In the genomic region with DNA sequence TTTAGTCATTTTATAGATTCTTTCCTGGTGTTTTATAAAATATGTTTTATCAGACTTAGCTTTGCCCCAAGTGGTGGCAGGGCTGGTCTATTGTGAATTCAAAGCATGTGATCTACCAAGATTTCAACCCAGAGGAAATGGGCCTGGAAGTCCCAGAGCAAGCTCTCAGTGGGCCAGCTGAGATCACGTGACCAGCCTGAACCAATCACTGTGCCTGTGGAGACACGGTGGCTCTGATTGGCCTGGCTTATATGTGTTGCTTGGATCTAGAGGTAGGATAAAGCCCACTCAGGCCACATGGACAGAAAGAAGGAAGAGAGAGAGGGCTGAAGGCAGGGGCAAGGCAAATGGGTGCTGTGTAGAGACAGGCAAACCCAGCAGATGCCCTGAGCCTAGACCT, we compare ENCODE assay signal across 1 cellular context.
TF ChIP-seq lines count a peak whose summit lies in the region.

No MANE protein-coding gene starts in this region.

TF ChIP-seq in GM23338, 12 proteins besides CTCF, POLR2A, EP300 and RAD21 (continued from another document):
- TF ChIP-seq, protein P1, sequence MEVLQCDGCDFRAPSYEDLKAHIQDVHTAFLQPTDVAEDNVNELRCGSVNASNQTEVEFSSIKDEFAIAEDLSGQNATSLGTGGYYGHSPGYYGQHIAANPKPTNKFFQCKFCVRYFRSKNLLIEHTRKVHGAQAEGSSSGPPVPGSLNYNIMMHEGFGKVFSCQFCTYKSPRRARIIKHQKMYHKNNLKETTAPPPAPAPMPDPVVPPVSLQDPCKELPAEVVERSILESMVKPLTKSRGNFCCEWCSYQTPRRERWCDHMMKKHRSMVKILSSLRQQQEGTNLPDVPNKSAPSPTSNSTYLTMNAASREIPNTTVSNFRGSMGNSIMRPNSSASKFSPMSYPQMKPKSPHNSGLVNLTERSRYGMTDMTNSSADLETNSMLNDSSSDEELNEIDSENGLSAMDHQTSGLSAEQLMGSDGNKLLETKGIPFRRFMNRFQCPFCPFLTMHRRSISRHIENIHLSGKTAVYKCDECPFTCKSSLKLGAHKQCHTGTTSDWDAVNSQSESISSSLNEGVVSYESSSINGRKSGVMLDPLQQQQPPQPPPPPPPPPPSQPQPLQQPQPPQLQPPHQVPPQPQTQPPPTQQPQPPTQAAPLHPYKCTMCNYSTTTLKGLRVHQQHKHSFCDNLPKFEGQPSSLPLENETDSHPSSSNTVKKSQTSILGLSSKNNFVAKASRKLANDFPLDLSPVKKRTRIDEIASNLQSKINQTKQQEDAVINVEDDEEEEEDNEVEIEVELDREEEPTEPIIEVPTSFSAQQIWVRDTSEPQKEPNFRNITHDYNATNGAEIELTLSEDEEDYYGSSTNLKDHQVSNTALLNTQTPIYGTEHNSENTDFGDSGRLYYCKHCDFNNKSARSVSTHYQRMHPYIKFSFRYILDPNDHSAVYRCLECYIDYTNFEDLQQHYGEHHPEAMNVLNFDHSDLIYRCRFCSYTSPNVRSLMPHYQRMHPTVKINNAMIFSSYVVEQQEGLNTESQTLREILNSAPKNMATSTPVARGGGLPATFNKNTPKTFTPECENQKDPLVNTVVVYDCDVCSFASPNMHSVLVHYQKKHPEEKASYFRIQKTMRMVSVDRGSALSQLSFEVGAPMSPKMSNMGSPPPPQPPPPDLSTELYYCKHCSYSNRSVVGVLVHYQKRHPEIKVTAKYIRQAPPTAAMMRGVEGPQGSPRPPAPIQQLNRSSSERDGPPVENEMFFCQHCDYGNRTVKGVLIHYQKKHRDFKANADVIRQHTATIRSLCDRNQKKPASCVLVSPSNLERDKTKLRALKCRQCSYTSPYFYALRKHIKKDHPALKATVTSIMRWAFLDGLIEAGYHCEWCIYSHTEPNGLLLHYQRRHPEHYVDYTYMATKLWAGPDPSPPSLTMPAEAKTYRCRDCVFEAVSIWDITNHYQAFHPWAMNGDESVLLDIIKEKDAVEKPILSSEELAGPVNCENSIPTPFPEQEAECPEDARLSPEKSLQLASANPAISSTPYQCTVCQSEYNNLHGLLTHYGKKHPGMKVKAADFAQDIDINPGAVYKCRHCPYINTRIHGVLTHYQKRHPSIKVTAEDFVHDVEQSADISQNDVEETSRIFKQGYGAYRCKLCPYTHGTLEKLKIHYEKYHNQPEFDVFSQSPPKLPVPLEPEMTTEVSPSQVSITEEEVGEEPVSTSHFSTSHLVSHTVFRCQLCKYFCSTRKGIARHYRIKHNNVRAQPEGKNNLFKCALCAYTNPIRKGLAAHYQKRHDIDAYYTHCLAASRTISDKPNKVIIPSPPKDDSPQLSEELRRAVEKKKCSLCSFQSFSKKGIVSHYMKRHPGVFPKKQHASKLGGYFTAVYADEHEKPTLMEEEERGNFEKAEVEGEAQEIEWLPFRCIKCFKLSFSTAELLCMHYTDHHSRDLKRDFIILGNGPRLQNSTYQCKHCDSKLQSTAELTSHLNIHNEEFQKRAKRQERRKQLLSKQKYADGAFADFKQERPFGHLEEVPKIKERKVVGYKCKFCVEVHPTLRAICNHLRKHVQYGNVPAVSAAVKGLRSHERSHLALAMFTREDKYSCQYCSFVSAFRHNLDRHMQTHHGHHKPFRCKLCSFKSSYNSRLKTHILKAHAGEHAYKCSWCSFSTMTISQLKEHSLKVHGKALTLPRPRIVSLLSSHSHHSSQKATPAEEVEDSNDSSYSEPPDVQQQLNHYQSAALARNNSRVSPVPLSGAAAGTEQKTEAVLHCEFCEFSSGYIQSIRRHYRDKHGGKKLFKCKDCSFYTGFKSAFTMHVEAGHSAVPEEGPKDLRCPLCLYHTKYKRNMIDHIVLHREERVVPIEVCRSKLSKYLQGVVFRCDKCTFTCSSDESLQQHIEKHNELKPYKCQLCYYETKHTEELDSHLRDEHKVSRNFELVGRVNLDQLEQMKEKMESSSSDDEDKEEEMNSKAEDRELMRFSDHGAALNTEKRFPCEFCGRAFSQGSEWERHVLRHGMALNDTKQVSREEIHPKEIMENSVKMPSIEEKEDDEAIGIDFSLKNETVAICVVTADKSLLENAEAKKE (CRISPR knock-in tag; IDR thresholded peaks at IDR 0.05) = no peak
- no peak for TF ChIP-seq CREB1 (CRISPR knock-in tag; IDR thresholded peaks at IDR 0.05; ENCODE audit: low read depth)
- TF ChIP-seq, protein P2, sequence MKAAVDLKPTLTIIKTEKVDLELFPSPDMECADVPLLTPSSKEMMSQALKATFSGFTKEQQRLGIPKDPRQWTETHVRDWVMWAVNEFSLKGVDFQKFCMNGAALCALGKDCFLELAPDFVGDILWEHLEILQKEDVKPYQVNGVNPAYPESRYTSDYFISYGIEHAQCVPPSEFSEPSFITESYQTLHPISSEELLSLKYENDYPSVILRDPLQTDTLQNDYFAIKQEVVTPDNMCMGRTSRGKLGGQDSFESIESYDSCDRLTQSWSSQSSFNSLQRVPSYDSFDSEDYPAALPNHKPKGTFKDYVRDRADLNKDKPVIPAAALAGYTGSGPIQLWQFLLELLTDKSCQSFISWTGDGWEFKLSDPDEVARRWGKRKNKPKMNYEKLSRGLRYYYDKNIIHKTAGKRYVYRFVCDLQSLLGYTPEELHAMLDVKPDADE (IDR thresholded peaks at IDR 0.05) = no peak
- TF ChIP-seq EZH2 (IDR thresholded peaks at IDR 0.05; ENCODE audit: low read depth, unreplicated experiment) = no peak
- TF ChIP-seq, protein P3, sequence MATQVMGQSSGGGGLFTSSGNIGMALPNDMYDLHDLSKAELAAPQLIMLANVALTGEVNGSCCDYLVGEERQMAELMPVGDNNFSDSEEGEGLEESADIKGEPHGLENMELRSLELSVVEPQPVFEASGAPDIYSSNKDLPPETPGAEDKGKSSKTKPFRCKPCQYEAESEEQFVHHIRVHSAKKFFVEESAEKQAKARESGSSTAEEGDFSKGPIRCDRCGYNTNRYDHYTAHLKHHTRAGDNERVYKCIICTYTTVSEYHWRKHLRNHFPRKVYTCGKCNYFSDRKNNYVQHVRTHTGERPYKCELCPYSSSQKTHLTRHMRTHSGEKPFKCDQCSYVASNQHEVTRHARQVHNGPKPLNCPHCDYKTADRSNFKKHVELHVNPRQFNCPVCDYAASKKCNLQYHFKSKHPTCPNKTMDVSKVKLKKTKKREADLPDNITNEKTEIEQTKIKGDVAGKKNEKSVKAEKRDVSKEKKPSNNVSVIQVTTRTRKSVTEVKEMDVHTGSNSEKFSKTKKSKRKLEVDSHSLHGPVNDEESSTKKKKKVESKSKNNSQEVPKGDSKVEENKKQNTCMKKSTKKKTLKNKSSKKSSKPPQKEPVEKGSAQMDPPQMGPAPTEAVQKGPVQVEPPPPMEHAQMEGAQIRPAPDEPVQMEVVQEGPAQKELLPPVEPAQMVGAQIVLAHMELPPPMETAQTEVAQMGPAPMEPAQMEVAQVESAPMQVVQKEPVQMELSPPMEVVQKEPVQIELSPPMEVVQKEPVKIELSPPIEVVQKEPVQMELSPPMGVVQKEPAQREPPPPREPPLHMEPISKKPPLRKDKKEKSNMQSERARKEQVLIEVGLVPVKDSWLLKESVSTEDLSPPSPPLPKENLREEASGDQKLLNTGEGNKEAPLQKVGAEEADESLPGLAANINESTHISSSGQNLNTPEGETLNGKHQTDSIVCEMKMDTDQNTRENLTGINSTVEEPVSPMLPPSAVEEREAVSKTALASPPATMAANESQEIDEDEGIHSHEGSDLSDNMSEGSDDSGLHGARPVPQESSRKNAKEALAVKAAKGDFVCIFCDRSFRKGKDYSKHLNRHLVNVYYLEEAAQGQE (IDR thresholded peaks at IDR 0.05; ENCODE audit: unreplicated experiment) = no peak
- TF ChIP-seq JUNB (IDR thresholded peaks at IDR 0.05; ENCODE audit: unreplicated experiment) = no peak
- no peak for TF ChIP-seq POLR2AphosphoS5 (IDR thresholded peaks at IDR 0.05; ENCODE audit: low read depth)
- TF ChIP-seq STAT1 (IDR thresholded peaks at IDR 0.05; ENCODE audit: unreplicated experiment) = no peak
